In genomic region chr12:129423041-129423580, GRCh38 we compare ENCODE assay signal across 16 cellular contexts.
"Had no signal": no experiment of that assay in that cellular context is flagged by ENCODE, and none has a peak within 500 bp of the region (broad histone marks: within the 10 kb centered on the region; RNA-seq: fewer than 3 reads in every experiment).

No MANE protein-coding gene starts in this region.

- ATAC-seq: foreskin keratinocyte; mucosa of descending colon; naive thymus-derived CD8-positive, alpha-beta T cell had no signal

- H3K4me3 ChIP-seq: colonic mucosa, left ventricle myocardium inferior, mucosa of descending colon, sigmoid colon, skin epidermis, suprapubic skin, thyroid gland had no signal

- H3K27me3 ChIP-seq: colonic mucosa, foreskin keratinocyte, sigmoid colon, suprapubic skin, thyroid gland had no signal

- H3K36me3 ChIP-seq: colonic mucosa, left ventricle myocardium inferior, sigmoid colon, suprapubic skin, thyroid gland had no signal

- DNase-seq: colonic mucosa; effector CD4-positive, alpha-beta T cell; endodermal cell; erythroblast; foreskin keratinocyte; immature natural killer cell; left ventricle myocardium inferior; mammary epithelial cell; mucosa of descending colon; naive thymus-derived CD8-positive, alpha-beta T cell; posterior cingulate gyrus; sigmoid colon; stimulated activated naive CD4-positive, alpha-beta T cell; thyroid gland had no signal

- H3K4me1 ChIP-seq: colonic mucosa, foreskin keratinocyte, left ventricle myocardium inferior, sigmoid colon, suprapubic skin, thyroid gland had no signal

- H3K27ac ChIP-seq: colonic mucosa, foreskin keratinocyte, left ventricle myocardium inferior, sigmoid colon, skin epidermis, suprapubic skin, thyroid gland had no signal

- H3K9me3 ChIP-seq: colonic mucosa, suprapubic skin, thyroid gland had no signal
